ENCODE assay signal across 1 cellular context in the genomic region with DNA sequence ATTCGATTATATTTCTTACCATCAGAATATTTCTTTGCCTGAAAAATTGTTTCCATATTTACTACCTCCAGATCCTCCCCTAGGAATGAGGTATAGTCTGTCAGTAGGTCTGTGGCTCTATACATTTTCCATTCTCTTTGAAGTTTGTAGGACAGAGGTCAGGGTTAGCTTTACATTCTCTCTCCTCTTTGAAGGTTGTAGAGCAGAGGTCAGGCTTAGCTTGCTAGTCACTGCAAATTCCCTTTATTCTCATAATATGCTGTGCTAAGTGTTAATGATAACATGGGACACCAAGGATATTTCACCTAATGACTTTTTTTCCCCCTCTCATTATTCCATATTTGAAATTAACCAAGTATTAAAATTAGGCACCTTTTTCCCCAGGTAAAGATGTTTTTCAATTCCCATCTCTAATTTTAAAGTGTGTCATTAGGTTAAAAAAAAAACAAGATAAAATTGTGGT.
TF ChIP-seq lines count a peak whose summit lies in the region.

No MANE protein-coding gene starts in this region.

TF ChIP-seq in HepG2, 621 proteins besides CTCF, POLR2A, EP300 and RAD21 (continued from another document and continues in another):
- no peak for TF ChIP-seq FOXP1 (IDR thresholded peaks at IDR 0.05)
- TF ChIP-seq FOXP1 (CRISPR knock-in tag; IDR thresholded peaks at IDR 0.05): peak; percentile 66; the same call in 1 of the 2 replicates
- peak; percentile 54; the same call in 1 of the 2 replicates for TF ChIP-seq SMYD3 (CRISPR knock-in tag; IDR thresholded peaks at IDR 0.05)
- TF ChIP-seq CEBPG (CRISPR knock-in tag; IDR thresholded peaks at IDR 0.05): peak; percentile 36; the same call in 1 of the 2 replicates
- TF ChIP-seq ZNF678 (CRISPR knock-in tag; IDR thresholded peaks at IDR 0.05): no peak
- no peak for TF ChIP-seq RNF2 (conservative IDR thresholded peaks at IDR 0.05; ENCODE audit: low read depth)
- TF ChIP-seq ZNF10 (CRISPR knock-in tag; IDR thresholded peaks at IDR 0.05; ENCODE audit: borderline replicate concordance, low read depth): no peak
- TF ChIP-seq, protein P1, sequence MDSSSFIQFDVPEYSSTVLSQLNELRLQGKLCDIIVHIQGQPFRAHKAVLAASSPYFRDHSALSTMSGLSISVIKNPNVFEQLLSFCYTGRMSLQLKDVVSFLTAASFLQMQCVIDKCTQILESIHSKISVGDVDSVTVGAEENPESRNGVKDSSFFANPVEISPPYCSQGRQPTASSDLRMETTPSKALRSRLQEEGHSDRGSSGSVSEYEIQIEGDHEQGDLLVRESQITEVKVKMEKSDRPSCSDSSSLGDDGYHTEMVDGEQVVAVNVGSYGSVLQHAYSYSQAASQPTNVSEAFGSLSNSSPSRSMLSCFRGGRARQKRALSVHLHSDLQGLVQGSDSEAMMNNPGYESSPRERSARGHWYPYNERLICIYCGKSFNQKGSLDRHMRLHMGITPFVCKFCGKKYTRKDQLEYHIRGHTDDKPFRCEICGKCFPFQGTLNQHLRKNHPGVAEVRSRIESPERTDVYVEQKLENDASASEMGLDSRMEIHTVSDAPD (CRISPR knock-in tag; IDR thresholded peaks at IDR 0.05): no peak; the same call in 1 of the 2 replicates
- TF ChIP-seq, protein P2, sequence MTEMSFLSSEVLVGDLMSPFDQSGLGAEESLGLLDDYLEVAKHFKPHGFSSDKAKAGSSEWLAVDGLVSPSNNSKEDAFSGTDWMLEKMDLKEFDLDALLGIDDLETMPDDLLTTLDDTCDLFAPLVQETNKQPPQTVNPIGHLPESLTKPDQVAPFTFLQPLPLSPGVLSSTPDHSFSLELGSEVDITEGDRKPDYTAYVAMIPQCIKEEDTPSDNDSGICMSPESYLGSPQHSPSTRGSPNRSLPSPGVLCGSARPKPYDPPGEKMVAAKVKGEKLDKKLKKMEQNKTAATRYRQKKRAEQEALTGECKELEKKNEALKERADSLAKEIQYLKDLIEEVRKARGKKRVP (CRISPR knock-in tag; IDR thresholded peaks at IDR 0.05): no peak
- TF ChIP-seq, protein P3, sequence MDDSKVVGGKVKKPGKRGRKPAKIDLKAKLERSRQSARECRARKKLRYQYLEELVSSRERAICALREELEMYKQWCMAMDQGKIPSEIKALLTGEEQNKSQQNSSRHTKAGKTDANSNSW (CRISPR knock-in tag; IDR thresholded peaks at IDR 0.05; ENCODE audit: borderline replicate concordance): no peak
- TF ChIP-seq, protein P4, sequence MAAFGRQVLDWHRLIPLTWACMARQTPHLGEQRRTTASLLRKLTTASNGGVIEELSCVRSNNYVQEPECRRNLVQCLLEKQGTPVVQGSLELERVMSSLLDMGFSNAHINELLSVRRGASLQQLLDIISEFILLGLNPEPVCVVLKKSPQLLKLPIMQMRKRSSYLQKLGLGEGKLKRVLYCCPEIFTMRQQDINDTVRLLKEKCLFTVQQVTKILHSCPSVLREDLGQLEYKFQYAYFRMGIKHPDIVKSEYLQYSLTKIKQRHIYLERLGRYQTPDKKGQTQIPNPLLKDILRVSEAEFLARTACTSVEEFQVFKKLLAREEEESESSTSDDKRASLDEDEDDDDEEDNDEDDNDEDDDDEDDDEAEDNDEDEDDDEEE (CRISPR knock-in tag; IDR thresholded peaks at IDR 0.05): no peak
- no peak for TF ChIP-seq ZNF747 (CRISPR knock-in tag; IDR thresholded peaks at IDR 0.05; ENCODE audit: borderline replicate concordance)
- peak; percentile 69; the same call in 1 of the 2 replicates for TF ChIP-seq SIX4 (CRISPR knock-in tag; IDR thresholded peaks at IDR 0.05)
- no peak for TF ChIP-seq SP4 (CRISPR knock-in tag; IDR thresholded peaks at IDR 0.05)
- TF ChIP-seq ZNF549 (CRISPR knock-in tag; IDR thresholded peaks at IDR 0.05): no peak
- TF ChIP-seq SP5 (CRISPR knock-in tag; IDR thresholded peaks at IDR 0.05; ENCODE audit: borderline replicate concordance, low read depth): 0 out of 2 replicates have a peak, but pooled peaks have one; percentile 42
- no peak for TF ChIP-seq ZNF792 (CRISPR knock-in tag; IDR thresholded peaks at IDR 0.05)
- TF ChIP-seq, protein P5, sequence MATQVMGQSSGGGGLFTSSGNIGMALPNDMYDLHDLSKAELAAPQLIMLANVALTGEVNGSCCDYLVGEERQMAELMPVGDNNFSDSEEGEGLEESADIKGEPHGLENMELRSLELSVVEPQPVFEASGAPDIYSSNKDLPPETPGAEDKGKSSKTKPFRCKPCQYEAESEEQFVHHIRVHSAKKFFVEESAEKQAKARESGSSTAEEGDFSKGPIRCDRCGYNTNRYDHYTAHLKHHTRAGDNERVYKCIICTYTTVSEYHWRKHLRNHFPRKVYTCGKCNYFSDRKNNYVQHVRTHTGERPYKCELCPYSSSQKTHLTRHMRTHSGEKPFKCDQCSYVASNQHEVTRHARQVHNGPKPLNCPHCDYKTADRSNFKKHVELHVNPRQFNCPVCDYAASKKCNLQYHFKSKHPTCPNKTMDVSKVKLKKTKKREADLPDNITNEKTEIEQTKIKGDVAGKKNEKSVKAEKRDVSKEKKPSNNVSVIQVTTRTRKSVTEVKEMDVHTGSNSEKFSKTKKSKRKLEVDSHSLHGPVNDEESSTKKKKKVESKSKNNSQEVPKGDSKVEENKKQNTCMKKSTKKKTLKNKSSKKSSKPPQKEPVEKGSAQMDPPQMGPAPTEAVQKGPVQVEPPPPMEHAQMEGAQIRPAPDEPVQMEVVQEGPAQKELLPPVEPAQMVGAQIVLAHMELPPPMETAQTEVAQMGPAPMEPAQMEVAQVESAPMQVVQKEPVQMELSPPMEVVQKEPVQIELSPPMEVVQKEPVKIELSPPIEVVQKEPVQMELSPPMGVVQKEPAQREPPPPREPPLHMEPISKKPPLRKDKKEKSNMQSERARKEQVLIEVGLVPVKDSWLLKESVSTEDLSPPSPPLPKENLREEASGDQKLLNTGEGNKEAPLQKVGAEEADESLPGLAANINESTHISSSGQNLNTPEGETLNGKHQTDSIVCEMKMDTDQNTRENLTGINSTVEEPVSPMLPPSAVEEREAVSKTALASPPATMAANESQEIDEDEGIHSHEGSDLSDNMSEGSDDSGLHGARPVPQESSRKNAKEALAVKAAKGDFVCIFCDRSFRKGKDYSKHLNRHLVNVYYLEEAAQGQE (IDR thresholded peaks at IDR 0.05; ENCODE audit: borderline replicate concordance in 1 of 2, low read depth in 1 of 2, low read length in 2 of 2): peak in 1 of 2 experiments; percentile 50; a peak in 1 of 4 replicates
- TF ChIP-seq NCOA5 (CRISPR knock-in tag; IDR thresholded peaks at IDR 0.05): no peak
- TF ChIP-seq EZH2 (conservative IDR thresholded peaks at IDR 0.05; ENCODE audit: low read depth, low read length): no peak
- TF ChIP-seq ZNF614 (CRISPR knock-in tag; IDR thresholded peaks at IDR 0.05; ENCODE audit: borderline replicate concordance): peak; percentile 68; the same call in 1 of the 2 replicates
- peak; percentile 99 for TF ChIP-seq ASH2L (IDR thresholded peaks at IDR 0.05; ENCODE audit: insufficient read length, low read depth, low read length)
- TF ChIP-seq, protein P6, sequence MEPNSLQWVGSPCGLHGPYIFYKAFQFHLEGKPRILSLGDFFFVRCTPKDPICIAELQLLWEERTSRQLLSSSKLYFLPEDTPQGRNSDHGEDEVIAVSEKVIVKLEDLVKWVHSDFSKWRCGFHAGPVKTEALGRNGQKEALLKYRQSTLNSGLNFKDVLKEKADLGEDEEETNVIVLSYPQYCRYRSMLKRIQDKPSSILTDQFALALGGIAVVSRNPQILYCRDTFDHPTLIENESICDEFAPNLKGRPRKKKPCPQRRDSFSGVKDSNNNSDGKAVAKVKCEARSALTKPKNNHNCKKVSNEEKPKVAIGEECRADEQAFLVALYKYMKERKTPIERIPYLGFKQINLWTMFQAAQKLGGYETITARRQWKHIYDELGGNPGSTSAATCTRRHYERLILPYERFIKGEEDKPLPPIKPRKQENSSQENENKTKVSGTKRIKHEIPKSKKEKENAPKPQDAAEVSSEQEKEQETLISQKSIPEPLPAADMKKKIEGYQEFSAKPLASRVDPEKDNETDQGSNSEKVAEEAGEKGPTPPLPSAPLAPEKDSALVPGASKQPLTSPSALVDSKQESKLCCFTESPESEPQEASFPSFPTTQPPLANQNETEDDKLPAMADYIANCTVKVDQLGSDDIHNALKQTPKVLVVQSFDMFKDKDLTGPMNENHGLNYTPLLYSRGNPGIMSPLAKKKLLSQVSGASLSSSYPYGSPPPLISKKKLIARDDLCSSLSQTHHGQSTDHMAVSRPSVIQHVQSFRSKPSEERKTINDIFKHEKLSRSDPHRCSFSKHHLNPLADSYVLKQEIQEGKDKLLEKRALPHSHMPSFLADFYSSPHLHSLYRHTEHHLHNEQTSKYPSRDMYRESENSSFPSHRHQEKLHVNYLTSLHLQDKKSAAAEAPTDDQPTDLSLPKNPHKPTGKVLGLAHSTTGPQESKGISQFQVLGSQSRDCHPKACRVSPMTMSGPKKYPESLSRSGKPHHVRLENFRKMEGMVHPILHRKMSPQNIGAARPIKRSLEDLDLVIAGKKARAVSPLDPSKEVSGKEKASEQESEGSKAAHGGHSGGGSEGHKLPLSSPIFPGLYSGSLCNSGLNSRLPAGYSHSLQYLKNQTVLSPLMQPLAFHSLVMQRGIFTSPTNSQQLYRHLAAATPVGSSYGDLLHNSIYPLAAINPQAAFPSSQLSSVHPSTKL (CRISPR knock-in tag; IDR thresholded peaks at IDR 0.05): peak; percentile 99
- TF ChIP-seq, protein P7, sequence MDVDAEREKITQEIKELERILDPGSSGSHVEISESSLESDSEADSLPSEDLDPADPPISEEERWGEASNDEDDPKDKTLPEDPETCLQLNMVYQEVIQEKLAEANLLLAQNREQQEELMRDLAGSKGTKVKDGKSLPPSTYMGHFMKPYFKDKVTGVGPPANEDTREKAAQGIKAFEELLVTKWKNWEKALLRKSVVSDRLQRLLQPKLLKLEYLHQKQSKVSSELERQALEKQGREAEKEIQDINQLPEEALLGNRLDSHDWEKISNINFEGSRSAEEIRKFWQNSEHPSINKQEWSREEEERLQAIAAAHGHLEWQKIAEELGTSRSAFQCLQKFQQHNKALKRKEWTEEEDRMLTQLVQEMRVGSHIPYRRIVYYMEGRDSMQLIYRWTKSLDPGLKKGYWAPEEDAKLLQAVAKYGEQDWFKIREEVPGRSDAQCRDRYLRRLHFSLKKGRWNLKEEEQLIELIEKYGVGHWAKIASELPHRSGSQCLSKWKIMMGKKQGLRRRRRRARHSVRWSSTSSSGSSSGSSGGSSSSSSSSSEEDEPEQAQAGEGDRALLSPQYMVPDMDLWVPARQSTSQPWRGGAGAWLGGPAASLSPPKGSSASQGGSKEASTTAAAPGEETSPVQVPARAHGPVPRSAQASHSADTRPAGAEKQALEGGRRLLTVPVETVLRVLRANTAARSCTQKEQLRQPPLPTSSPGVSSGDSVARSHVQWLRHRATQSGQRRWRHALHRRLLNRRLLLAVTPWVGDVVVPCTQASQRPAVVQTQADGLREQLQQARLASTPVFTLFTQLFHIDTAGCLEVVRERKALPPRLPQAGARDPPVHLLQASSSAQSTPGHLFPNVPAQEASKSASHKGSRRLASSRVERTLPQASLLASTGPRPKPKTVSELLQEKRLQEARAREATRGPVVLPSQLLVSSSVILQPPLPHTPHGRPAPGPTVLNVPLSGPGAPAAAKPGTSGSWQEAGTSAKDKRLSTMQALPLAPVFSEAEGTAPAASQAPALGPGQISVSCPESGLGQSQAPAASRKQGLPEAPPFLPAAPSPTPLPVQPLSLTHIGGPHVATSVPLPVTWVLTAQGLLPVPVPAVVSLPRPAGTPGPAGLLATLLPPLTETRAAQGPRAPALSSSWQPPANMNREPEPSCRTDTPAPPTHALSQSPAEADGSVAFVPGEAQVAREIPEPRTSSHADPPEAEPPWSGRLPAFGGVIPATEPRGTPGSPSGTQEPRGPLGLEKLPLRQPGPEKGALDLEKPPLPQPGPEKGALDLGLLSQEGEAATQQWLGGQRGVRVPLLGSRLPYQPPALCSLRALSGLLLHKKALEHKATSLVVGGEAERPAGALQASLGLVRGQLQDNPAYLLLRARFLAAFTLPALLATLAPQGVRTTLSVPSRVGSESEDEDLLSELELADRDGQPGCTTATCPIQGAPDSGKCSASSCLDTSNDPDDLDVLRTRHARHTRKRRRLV (CRISPR knock-in tag; IDR thresholded peaks at IDR 0.05): no peak
- TF ChIP-seq, protein P8, sequence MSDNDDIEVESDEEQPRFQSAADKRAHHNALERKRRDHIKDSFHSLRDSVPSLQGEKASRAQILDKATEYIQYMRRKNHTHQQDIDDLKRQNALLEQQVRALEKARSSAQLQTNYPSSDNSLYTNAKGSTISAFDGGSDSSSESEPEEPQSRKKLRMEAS (IDR thresholded peaks at IDR 0.05): no peak
- TF ChIP-seq ZNF335 (CRISPR knock-in tag; IDR thresholded peaks at IDR 0.05): no peak
- no peak for TF ChIP-seq ZSCAN30 (CRISPR knock-in tag; IDR thresholded peaks at IDR 0.05)
- peak; percentile 66; the same call in 1 of the 2 replicates for TF ChIP-seq NR2C2 (CRISPR knock-in tag; IDR thresholded peaks at IDR 0.05; ENCODE audit: borderline replicate concordance)
- no peak for TF ChIP-seq ZNF143 (CRISPR knock-in tag; IDR thresholded peaks at IDR 0.05)
- TF ChIP-seq XRCC5 (optimal IDR thresholded peaks at IDR 0.05; ENCODE audit: low read length): no peak
- peak; percentile 17; the same call in 1 of the 2 replicates for TF ChIP-seq ZSCAN9 (CRISPR knock-in tag; IDR thresholded peaks at IDR 0.05; ENCODE audit: borderline replicate concordance)
- TF ChIP-seq SCMH1 (CRISPR knock-in tag; IDR thresholded peaks at IDR 0.05; ENCODE audit: borderline replicate concordance): no peak
- TF ChIP-seq TRIM24 (CRISPR knock-in tag; IDR thresholded peaks at IDR 0.05): peak; percentile 19; the same call in 1 of the 2 replicates
- no peak for TF ChIP-seq NFKB2 (CRISPR knock-in tag; IDR thresholded peaks at IDR 0.05; ENCODE audit: borderline replicate concordance)
- TF ChIP-seq ZNF775 (CRISPR knock-in tag; IDR thresholded peaks at IDR 0.05; ENCODE audit: borderline replicate concordance): no peak; the same call in 1 of the 2 replicates
- no peak for TF ChIP-seq ZNF570 (CRISPR knock-in tag; IDR thresholded peaks at IDR 0.05; ENCODE audit: borderline replicate concordance)
- TF ChIP-seq ZNF451 (CRISPR knock-in tag; IDR thresholded peaks at IDR 0.05): no peak
- no peak for TF ChIP-seq ZBTB21 (CRISPR knock-in tag; IDR thresholded peaks at IDR 0.05)
- peak; percentile 93; the same call in 1 of the 2 replicates for TF ChIP-seq NCOR1 (IDR thresholded peaks at IDR 0.05; ENCODE audit: borderline replicate concordance, low read length)
- TF ChIP-seq, protein P9, sequence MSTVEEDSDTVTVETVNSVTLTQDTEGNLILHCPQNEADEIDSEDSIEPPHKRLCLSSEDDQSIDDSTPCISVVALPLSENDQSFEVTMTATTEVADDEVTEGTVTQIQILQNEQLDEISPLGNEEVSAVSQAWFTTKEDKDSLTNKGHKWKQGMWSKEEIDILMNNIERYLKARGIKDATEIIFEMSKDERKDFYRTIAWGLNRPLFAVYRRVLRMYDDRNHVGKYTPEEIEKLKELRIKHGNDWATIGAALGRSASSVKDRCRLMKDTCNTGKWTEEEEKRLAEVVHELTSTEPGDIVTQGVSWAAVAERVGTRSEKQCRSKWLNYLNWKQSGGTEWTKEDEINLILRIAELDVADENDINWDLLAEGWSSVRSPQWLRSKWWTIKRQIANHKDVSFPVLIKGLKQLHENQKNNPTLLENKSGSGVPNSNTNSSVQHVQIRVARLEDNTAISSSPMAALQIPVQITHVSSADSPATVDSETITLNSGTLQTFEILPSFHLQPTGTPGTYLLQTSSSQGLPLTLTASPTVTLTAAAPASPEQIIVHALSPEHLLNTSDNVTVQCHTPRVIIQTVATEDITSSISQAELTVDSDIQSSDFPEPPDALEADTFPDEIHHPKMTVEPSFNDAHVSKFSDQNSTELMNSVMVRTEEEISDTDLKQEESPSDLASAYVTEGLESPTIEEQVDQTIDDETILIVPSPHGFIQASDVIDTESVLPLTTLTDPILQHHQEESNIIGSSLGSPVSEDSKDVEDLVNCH (CRISPR knock-in tag; IDR thresholded peaks at IDR 0.05): no peak
- no peak for TF ChIP-seq ZNF7 (CRISPR knock-in tag; IDR thresholded peaks at IDR 0.05)
- no peak for TF ChIP-seq CBX1 (IDR thresholded peaks at IDR 0.05; ENCODE audit: low read depth)
- TF ChIP-seq HES4 (CRISPR knock-in tag; IDR thresholded peaks at IDR 0.05; ENCODE audit: borderline replicate concordance): no peak
- no peak for TF ChIP-seq ZNF550 (CRISPR knock-in tag; IDR thresholded peaks at IDR 0.05; ENCODE audit: borderline replicate concordance)
